ENCODE assay signal across 8 cellular contexts in the genomic region with DNA sequence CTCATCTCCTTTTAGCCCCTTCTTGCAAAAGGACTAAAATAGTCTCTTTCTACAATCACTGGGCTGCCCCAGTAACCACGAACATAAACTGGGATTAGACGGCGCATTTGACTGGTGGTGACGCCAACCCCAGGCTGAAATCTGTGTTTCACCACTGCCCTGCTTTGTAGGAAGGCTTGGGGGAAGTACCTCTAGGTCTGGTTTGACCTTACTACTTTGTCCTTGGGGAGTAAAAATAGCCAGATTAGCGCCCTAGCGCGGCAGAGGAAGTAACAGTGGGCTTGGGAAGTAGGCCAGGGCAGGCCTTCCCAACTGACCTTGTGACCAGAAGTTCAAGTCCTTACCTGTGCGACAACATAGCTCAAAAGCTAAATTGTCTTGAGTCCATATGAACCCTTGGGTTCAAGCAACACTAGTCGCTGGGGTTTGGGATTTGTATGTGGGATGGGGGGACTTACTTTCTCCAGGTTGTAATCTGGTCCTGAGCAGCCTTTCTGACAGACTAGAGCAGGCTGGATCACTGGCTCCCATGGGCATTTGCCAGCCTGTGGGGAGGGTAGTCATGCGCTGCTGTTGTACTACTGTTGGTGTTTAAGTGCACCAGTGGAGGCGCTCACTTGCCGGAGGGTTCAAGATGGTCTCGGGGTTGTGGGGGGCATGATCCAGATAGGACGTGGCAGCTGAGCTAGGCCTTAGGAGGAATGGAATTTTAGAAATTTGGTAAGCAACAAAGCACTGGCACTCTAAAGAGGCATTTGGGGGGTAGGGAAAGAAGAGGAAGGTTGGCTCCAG. TPM values are rescaled to one million over a fixed set of nuclear protein-coding genes. Genes with fewer than 3 reads are reported as not detected.
DNase-seq lines count a peak whose midpoint lies in the region; ATAC-seq and TF ChIP-seq lines count a peak whose summit lies in the region.

No MANE protein-coding gene starts in this region.

- peak overlapping the region; percentile 18 for H2BK12ac ChIP-seq in trophoblast cell (ENCODE audit: low read length)

- H3K4me3 ChIP-seq in GM23248 (peak overlapping the region; percentile 90), adipocyte (ENCODE audit: low read length) (peak overlapping the region; percentile 79), cardiac muscle cell (peak overlapping the region; percentile 87), trophoblast cell (ENCODE audit: low read depth, low read length) (peak overlapping the region; percentile 99)

- H3K14ac ChIP-seq in trophoblast cell (ENCODE audit: low read length): peak overlapping the region; percentile 60

- H3K79me2 ChIP-seq in GM23248 (ENCODE audit: insufficient read depth) (peaks cover 61% of the 10 kb centered on the region), trophoblast cell (ENCODE audit: control insufficient read depth, insufficient read depth, low read length, poor library complexity) (peaks cover 10% of the 10 kb centered on the region)

- H3K9ac ChIP-seq in GM23248: peak overlapping the region; percentile 85
- H3K9ac ChIP-seq in adipocyte (ENCODE audit: low read length): peak overlapping the region; percentile 91
- H3K9ac ChIP-seq in trophoblast cell (ENCODE audit: low read length): peak overlapping the region; percentile 51

- peaks cover 12% of the 10 kb centered on the region for H3K4me1 ChIP-seq in GM23248 (ENCODE audit: insufficient read depth)
- H3K4me1 ChIP-seq in adipocyte (ENCODE audit: control insufficient read depth, insufficient read depth, low read length): peaks cover 29% of the 10 kb centered on the region
- H3K4me1 ChIP-seq in cardiac muscle cell (ENCODE audit: low read depth): peaks cover 24% of the 10 kb centered on the region
- H3K4me1 ChIP-seq in trophoblast cell (ENCODE audit: control insufficient read depth in 1 of 2, insufficient read depth in 2 of 2, low read length in 2 of 2): peaks cover 4 to 6% of the 10 kb centered on the region in 2 experiments

- peak; percentile 13 for TF ChIP-seq CTCF in cardiac muscle cell (IDR thresholded peaks at IDR 0.05; ENCODE audit: low read depth, low read length)

- 42 to 46% methylated on average over 14 of the region's 14 CpGs for WGBS in GM23248 (ENCODE audit: low coverage in 1 of 2, low lambda C conversion rate in 2 of 2, missing lambda C conversion rate in 2 of 2), 2 experiments
- no CpG with 5 or more reads among the region's 14 CpGs for WGBS in trophoblast cell (ENCODE audit: extremely low coverage, insufficient coverage, insufficient read length)

- peaks cover 20% of the 10 kb centered on the region for H3K79me1 ChIP-seq in trophoblast cell (ENCODE audit: low read length)

- H3K9me3 ChIP-seq in GM23248 (ENCODE audit: low read depth) (no peaks in the 10 kb centered on the region), adipocyte (ENCODE audit: control insufficient read depth, low read length) (no peaks in the 10 kb centered on the region), cardiac muscle cell (ENCODE audit: low read depth) (no peaks in the 10 kb centered on the region), trophoblast cell (ENCODE audit: insufficient read depth, low read depth, low read length) (no peaks in the 10 kb centered on the region)

- H4K12ac ChIP-seq in trophoblast cell (ENCODE audit: low read depth, low read length): peak overlapping the region; percentile 75

- in situ Hi-C loops in GM23248 (cut with MboI): no loop called here

- H3K4me2 ChIP-seq in GM23248 (ENCODE audit: unreplicated experiment) (peak overlapping the region; percentile 67), trophoblast cell (ENCODE audit: low read length) (peak overlapping the region; percentile 89)

- no peaks in the 10 kb centered on the region for H3K9me2 ChIP-seq in GM23248 (ENCODE audit: insufficient read depth)

- 0 out of 2 replicates have a peak, but pooled peaks cover 3% of the 10 kb centered on the region for H4K20me1 ChIP-seq in GM23248 (ENCODE audit: insufficient read depth)

- H3F3A ChIP-seq in GM23248 (ENCODE audit: insufficient read depth): peaks cover 69% of the 10 kb centered on the region

- peak overlapping the region; percentile 38 for H3K4ac ChIP-seq in trophoblast cell (ENCODE audit: low read depth, low read length)

- ATAC-seq in GM18520 (IDR thresholded peaks at IDR 0.05; ENCODE audit: unreplicated experiment): no peak

- peak overlapping the region; percentile 63 for H3K18ac ChIP-seq in trophoblast cell (ENCODE audit: low read length)

- H2AK5ac ChIP-seq in trophoblast cell (ENCODE audit: low read length): peak overlapping the region; percentile 71

- H3K36me3 ChIP-seq in GM23248 (ENCODE audit: low read depth): peaks cover 33% of the 10 kb centered on the region
- peaks cover 57% of the 10 kb centered on the region for H3K36me3 ChIP-seq in adipocyte (ENCODE audit: control insufficient read depth, insufficient read depth, low read length, severe bottlenecking)
- peaks cover 34% of the 10 kb centered on the region for H3K36me3 ChIP-seq in cardiac muscle cell
- peaks cover 31 to 45% of the 10 kb centered on the region in 2 experiments for H3K36me3 ChIP-seq in trophoblast cell (ENCODE audit: control insufficient read depth in 1 of 2, insufficient read depth in 2 of 2, low read length in 2 of 2)

- H3K23ac ChIP-seq in trophoblast cell (ENCODE audit: low read length): no peak overlapping the region

- peak overlapping the region; percentile 5 for H2BK120ac ChIP-seq in trophoblast cell (ENCODE audit: insufficient read depth, low read length, poor library complexity)

- peak overlapping the region; percentile 73 for H2AFZ ChIP-seq in GM23248
- H2AFZ ChIP-seq in trophoblast cell (ENCODE audit: insufficient read depth, low read length, poor library complexity): peak overlapping the region; percentile 74

- DNase-seq in D341Med (ENCODE audit: low spot score) (peak; percentile 82), GM23248 (peak; percentile 85), NOMO-1 treated with DMSO at 0.1 percent for 48 hours (lab: John Stamatoyannopoulos, UW; ENCODE audit: unreplicated experiment) (peak; percentile 59), adipocyte (ENCODE audit: low read depth) (peak; percentile 73), cardiac muscle cell (ENCODE audit: low read depth in 1 of 2, low spot score in 1 of 2) (peak; percentile 57 to 70), trophoblast cell (peak in 1 of 2 donors; percentile 31), HuH-7.5 (ENCODE audit: low spot score) (no peak)

- peak overlapping the region; percentile 91 for H4K8ac ChIP-seq in trophoblast cell (ENCODE audit: low read depth, low read length)

- peak overlapping the region; percentile 99 for H4K91ac ChIP-seq in trophoblast cell (ENCODE audit: low read depth, low read length)

- peak overlapping the region; percentile 90 for H3K27ac ChIP-seq in GM23248
- H3K27ac ChIP-seq in cardiac muscle cell: peak overlapping the region; percentile 94
- peak overlapping the region; percentile 87 for H3K27ac ChIP-seq in trophoblast cell (ENCODE audit: low read depth, low read length)

- H3K27me3 ChIP-seq in GM23248 (replicated peaks; ENCODE audit: insufficient read depth): no peaks in the 10 kb centered on the region
- H3K27me3 ChIP-seq in adipocyte (replicated peaks; ENCODE audit: control insufficient read depth, insufficient read depth, low read length): no peaks in the 10 kb centered on the region
- H3K27me3 ChIP-seq in cardiac muscle cell: no peaks in the 10 kb centered on the region
- no peaks in the 10 kb centered on the region for H3K27me3 ChIP-seq in trophoblast cell (ENCODE audit: insufficient read depth, low read length)

- peak overlapping the region; percentile 64 for H2BK5ac ChIP-seq in trophoblast cell (ENCODE audit: low read depth, low read length, poor library complexity)

RNA-seq across cellular contexts. Expression of a gene that starts 1.0 kb away (rescaled TPM):
- 44.6 and 48.9 TPM in 2 replicates for total RNA-seq in GM23248 (2014; rRNA removed; shearing (Covaris generic))
- polyA plus RNA-seq in GM23248 (2016; fragmentation: Nextera tagmentation; extraction: Ambion mirVana): 33.2 and 36.0 TPM in 2 replicates
- 62.1 and 62.6 TPM in 2 replicates for total RNA-seq in cardiac muscle cell
- 61.6 and 97.8 TPM in 2 replicates for polyA plus RNA-seq in cardiac muscle cell
- polyA plus RNA-seq in trophoblast cell (2013): 63.7 and 65.0 TPM in 2 replicates

RNA-seq across cellular contexts. Expression of a gene that starts 17.0 kb away (rescaled TPM):
- total RNA-seq in GM23248 (2014; rRNA removed; shearing (Covaris generic)): 95.7 and 117 TPM in 2 replicates
- polyA plus RNA-seq in GM23248 (2016; fragmentation: Nextera tagmentation; extraction: Ambion mirVana) (146 and 152 TPM in 2 replicates), cardiac muscle cell (184 and 189 TPM in 2 replicates)
- 196 and 210 TPM in 2 replicates for total RNA-seq in cardiac muscle cell
- polyA plus RNA-seq in trophoblast cell (2013): 157 and 158 TPM in 2 replicates

RNA-seq across cellular contexts. Expression of a gene that starts 20.2 kb away (rescaled TPM):
- total RNA-seq in GM23248 (2014; rRNA removed; shearing (Covaris generic)): not detected in 2 replicates
- polyA plus RNA-seq in GM23248 (2016; fragmentation: Nextera tagmentation; extraction: Ambion mirVana) (not detected in 2 replicates), cardiac muscle cell (14.8 and 22.3 TPM in 2 replicates)
- total RNA-seq in cardiac muscle cell: 25.5 and 38.6 TPM in 2 replicates
- 0.12 TPM in 2 replicates for polyA plus RNA-seq in trophoblast cell (2013)

RNA-seq across cellular contexts. Expression of a gene that starts 42.8 kb away (rescaled TPM):
- total RNA-seq in GM23248 (2014; rRNA removed; shearing (Covaris generic)): not detected in 2 replicates
- polyA plus RNA-seq in GM23248 (2016; fragmentation: Nextera tagmentation; extraction: Ambion mirVana): 1.1 and 1.7 TPM in 2 replicates
- not detected in 2 replicates for total RNA-seq in cardiac muscle cell
- polyA plus RNA-seq in cardiac muscle cell: not detected in 2 replicates
- polyA plus RNA-seq in trophoblast cell (2013): 0.04 TPM in 1 of 2 replicates, not detected in the other

RNA-seq across cellular contexts. Expression of a gene that starts 57.3 kb away (rescaled TPM):
- 15.3 and 21.9 TPM in 2 replicates for total RNA-seq in GM23248 (2014; rRNA removed; shearing (Covaris generic))
- polyA plus RNA-seq in GM23248 (2016; fragmentation: Nextera tagmentation; extraction: Ambion mirVana): 35.1 and 35.3 TPM in 2 replicates
- total RNA-seq in cardiac muscle cell: not detected in 2 replicates
- not detected in 2 replicates for polyA plus RNA-seq in cardiac muscle cell
- 15.1 and 18.1 TPM in 2 replicates for polyA plus RNA-seq in trophoblast cell (2013)

Comparison
In these comparisons a context has a peak if more than half of its experiments do, and no peak if none do; other contexts are left out.
1. RNA of a gene that starts 20.2 kb away (total RNA-seq): 25.5 to 38.6 TPM in cardiac muscle cell; not detected in GM23248; every median in the first group is over 10 times any median in the second.
2. Peak in every context shown above with its lines, with median percentiles within 50 percentile points of each other: H3K27ac ChIP-seq, H3K4me3 ChIP-seq and H3K9ac ChIP-seq.